Comparison of ENCODE assay signal across 1 cellular context in the genomic region with DNA sequence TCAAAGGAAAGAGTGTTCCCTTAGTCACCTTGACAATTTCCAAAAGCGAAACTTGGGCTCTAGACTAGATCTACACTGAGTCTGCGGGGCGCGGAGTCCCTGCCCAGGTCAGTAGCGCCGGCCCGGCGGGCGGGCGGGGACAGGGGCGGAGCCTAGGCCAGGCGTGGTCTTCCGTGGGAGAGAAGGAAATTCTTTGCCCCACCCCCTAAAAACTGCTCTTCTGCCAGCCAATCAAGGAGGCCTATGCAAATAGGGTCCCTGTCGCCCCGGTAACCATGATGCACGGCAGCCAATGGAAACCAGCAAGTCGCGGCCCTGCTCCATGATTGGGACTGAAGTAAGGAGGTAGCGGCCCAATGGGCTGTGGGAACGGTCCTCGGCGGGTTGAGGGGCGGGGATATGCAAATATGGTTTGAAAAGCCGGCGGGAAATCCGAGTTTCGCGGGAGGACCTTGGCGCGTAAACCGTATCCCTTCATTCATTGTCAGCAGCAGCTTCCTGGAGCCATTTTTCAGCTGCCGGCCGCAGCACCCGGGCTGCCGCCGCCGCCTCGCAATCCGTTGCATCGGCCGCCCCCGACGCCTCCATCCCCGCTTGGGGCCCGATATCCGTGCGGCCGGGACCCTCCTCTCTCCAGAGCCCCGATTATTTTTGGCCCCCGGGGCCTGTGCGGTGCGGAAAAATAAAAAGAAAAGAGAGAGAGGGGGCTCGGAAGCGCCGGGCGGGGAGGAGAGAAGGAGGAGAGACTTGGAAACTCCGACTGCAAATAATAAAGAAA.
TF ChIP-seq lines count a peak whose summit lies in the region.

A gene (plus strand): TSS at position 477 of the 778 bp plus-strand sequence. CDS start 354 bp downstream, outside the sequence.

TF ChIP-seq in HepG2, 621 proteins besides CTCF, POLR2A, EP300 and RAD21 (continued from another document and continues in another):
- TF ChIP-seq, protein P1, sequence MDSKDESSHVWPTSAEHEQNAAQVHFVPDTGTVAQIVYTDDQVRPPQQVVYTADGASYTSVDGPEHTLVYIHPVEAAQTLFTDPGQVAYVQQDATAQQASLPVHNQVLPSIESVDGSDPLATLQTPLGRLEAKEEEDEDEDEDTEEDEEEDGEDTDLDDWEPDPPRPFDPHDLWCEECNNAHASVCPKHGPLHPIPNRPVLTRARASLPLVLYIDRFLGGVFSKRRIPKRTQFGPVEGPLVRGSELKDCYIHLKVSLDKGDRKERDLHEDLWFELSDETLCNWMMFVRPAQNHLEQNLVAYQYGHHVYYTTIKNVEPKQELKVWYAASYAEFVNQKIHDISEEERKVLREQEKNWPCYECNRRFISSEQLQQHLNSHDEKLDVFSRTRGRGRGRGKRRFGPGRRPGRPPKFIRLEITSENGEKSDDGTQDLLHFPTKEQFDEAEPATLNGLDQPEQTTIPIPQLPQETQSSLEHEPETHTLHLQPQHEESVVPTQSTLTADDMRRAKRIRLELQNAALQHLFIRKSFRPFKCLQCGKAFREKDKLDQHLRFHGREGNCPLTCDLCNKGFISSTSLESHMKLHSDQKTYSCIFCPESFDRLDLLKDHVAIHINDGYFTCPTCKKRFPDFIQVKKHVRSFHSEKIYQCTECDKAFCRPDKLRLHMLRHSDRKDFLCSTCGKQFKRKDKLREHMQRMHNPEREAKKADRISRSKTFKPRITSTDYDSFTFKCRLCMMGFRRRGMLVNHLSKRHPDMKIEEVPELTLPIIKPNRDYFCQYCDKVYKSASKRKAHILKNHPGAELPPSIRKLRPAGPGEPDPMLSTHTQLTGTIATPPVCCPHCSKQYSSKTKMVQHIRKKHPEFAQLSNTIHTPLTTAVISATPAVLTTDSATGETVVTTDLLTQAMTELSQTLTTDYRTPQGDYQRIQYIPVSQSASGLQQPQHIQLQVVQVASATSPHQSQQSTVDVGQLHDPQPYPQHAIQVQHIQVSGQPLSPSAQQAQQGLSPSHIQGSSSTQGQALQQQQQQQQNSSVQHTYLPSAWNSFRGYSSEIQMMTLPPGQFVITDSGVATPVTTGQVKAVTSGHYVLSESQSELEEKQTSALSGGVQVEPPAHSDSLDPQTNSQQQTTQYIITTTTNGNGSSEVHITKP (CRISPR knock-in tag; IDR thresholded peaks at IDR 0.05; ENCODE audit: low read depth) = 0 out of 2 replicates have a peak, but pooled peaks have one; percentile 7
- TF ChIP-seq ZNF761 (CRISPR knock-in tag; conservative IDR thresholded peaks at IDR 0.05) (no peak; the same call in 1 of the 2 replicates), ZZZ3 (CRISPR knock-in tag; IDR thresholded peaks at IDR 0.05; ENCODE audit: borderline replicate concordance) (peak; percentile 99; the same call in 1 of the 2 replicates), ZNF235 (CRISPR knock-in tag; IDR thresholded peaks at IDR 0.05; ENCODE audit: borderline replicate concordance) (no peak; the same call in 1 of the 2 replicates), ZNF264 (CRISPR knock-in tag; IDR thresholded peaks at IDR 0.05) (peak; percentile 74), NR2F2 (IDR thresholded peaks at IDR 0.05; ENCODE audit: borderline replicate concordance, low read depth) (peak; percentile 26; the same call in 1 of the 2 replicates), ZNF33B (CRISPR knock-in tag; IDR thresholded peaks at IDR 0.05) (no peak), ZNF121 (CRISPR knock-in tag; IDR thresholded peaks at IDR 0.05) (peak; percentile 26; the same call in 1 of the 2 replicates), DNMT3B (CRISPR knock-in tag; conservative IDR thresholded peaks at IDR 0.05) (peak; percentile 14; the same call in 1 of the 2 replicates), ZFP82 (CRISPR knock-in tag; IDR thresholded peaks at IDR 0.05; ENCODE audit: borderline replicate concordance) (peak; percentile 26; the same call in 1 of the 2 replicates), ZMAT3 (CRISPR knock-in tag; conservative IDR thresholded peaks at IDR 0.05) (peak; percentile 98), ETV6 (CRISPR knock-in tag; conservative IDR thresholded peaks at IDR 0.05) (peak; percentile 88; the same call in 1 of the 2 replicates), MAFK (conservative IDR thresholded peaks at IDR 0.05 in 1 of 2, IDR thresholded peaks at IDR 0.05 in 1 of 2; ENCODE audit: low read length in 2 of 2) (0 out of 4 replicates have a peak, but pooled peaks of 1 of the 2 experiments have one; percentile 1), ZNF333 (CRISPR knock-in tag; IDR thresholded peaks at IDR 0.05; ENCODE audit: borderline replicate concordance) (no peak), SIN3B (IDR thresholded peaks at IDR 0.05; ENCODE audit: low read length) (peak; percentile 99), FOXA3 (CRISPR knock-in tag; IDR thresholded peaks at IDR 0.05) (0 out of 2 replicates have a peak, but pooled peaks have one; percentile 14), AHR (CRISPR knock-in tag; IDR thresholded peaks at IDR 0.05) (peak; percentile 47), HNRNPUL1 (IDR thresholded peaks at IDR 0.05; ENCODE audit: low read depth, low read length) (no peak), ZBTB8A (CRISPR knock-in tag; IDR thresholded peaks at IDR 0.05; ENCODE audit: borderline replicate concordance, low read depth) (no peak), REL (CRISPR knock-in tag; conservative IDR thresholded peaks at IDR 0.05) (peak; percentile 85), SMC3 (IDR thresholded peaks at IDR 0.05; ENCODE audit: low read length) (no peak), ZNF556 (CRISPR knock-in tag; IDR thresholded peaks at IDR 0.05; ENCODE audit: borderline replicate concordance) (no peak; the same call in 1 of the 2 replicates), SNAI1 (CRISPR knock-in tag; IDR thresholded peaks at IDR 0.05; ENCODE audit: borderline replicate concordance) (peak; percentile 87; the same call in 1 of the 2 replicates), RBFOX2 (IDR thresholded peaks at IDR 0.05; ENCODE audit: low read depth, low read length) (peak; percentile 91), RCOR2 (CRISPR knock-in tag; IDR thresholded peaks at IDR 0.05) (0 out of 2 replicates have a peak, but pooled peaks have one; percentile 36), SALL2 (CRISPR knock-in tag; IDR thresholded peaks at IDR 0.05) (peak; percentile 93), MEF2D (CRISPR knock-in tag; IDR thresholded peaks at IDR 0.05) (no peak; the same call in 1 of the 2 replicates), U2AF1 (optimal IDR thresholded peaks at IDR 0.05; ENCODE audit: low read depth, low read length) (no peak)
- TF ChIP-seq, protein P2, sequence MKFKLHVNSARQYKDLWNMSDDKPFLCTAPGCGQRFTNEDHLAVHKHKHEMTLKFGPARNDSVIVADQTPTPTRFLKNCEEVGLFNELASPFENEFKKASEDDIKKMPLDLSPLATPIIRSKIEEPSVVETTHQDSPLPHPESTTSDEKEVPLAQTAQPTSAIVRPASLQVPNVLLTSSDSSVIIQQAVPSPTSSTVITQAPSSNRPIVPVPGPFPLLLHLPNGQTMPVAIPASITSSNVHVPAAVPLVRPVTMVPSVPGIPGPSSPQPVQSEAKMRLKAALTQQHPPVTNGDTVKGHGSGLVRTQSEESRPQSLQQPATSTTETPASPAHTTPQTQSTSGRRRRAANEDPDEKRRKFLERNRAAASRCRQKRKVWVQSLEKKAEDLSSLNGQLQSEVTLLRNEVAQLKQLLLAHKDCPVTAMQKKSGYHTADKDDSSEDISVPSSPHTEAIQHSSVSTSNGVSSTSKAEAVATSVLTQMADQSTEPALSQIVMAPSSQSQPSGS (CRISPR knock-in tag; IDR thresholded peaks at IDR 0.05) = peak; percentile 46
- TF ChIP-seq, protein P3, sequence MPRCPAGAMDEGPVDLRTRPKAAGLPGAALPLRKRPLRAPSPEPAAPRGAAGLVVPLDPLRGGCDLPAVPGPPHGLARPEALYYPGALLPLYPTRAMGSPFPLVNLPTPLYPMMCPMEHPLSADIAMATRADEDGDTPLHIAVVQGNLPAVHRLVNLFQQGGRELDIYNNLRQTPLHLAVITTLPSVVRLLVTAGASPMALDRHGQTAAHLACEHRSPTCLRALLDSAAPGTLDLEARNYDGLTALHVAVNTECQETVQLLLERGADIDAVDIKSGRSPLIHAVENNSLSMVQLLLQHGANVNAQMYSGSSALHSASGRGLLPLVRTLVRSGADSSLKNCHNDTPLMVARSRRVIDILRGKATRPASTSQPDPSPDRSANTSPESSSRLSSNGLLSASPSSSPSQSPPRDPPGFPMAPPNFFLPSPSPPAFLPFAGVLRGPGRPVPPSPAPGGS (CRISPR knock-in tag; IDR thresholded peaks at IDR 0.05) = peak; percentile 33; the same call in 1 of the 2 replicates
- TF ChIP-seq, protein P4, sequence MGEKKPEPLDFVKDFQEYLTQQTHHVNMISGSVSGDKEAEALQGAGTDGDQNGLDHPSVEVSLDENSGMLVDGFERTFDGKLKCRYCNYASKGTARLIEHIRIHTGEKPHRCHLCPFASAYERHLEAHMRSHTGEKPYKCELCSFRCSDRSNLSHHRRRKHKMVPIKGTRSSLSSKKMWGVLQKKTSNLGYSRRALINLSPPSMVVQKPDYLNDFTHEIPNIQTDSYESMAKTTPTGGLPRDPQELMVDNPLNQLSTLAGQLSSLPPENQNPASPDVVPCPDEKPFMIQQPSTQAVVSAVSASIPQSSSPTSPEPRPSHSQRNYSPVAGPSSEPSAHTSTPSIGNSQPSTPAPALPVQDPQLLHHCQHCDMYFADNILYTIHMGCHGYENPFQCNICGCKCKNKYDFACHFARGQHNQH (CRISPR knock-in tag; IDR thresholded peaks at IDR 0.05) = peak; percentile 52
- TF ChIP-seq, protein P5, sequence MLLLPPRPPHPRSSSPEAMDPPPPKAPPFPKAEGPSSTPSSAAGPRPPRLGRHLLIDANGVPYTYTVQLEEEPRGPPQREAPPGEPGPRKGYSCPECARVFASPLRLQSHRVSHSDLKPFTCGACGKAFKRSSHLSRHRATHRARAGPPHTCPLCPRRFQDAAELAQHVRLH (CRISPR knock-in tag; IDR thresholded peaks at IDR 0.05; ENCODE audit: borderline replicate concordance, low read depth) = peak; percentile 82; the same call in 1 of the 2 replicates
- TF ChIP-seq, protein P6, sequence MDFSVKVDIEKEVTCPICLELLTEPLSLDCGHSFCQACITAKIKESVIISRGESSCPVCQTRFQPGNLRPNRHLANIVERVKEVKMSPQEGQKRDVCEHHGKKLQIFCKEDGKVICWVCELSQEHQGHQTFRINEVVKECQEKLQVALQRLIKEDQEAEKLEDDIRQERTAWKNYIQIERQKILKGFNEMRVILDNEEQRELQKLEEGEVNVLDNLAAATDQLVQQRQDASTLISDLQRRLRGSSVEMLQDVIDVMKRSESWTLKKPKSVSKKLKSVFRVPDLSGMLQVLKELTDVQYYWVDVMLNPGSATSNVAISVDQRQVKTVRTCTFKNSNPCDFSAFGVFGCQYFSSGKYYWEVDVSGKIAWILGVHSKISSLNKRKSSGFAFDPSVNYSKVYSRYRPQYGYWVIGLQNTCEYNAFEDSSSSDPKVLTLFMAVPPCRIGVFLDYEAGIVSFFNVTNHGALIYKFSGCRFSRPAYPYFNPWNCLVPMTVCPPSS (IDR thresholded peaks at IDR 0.05) = no peak
- TF ChIP-seq, protein P7, sequence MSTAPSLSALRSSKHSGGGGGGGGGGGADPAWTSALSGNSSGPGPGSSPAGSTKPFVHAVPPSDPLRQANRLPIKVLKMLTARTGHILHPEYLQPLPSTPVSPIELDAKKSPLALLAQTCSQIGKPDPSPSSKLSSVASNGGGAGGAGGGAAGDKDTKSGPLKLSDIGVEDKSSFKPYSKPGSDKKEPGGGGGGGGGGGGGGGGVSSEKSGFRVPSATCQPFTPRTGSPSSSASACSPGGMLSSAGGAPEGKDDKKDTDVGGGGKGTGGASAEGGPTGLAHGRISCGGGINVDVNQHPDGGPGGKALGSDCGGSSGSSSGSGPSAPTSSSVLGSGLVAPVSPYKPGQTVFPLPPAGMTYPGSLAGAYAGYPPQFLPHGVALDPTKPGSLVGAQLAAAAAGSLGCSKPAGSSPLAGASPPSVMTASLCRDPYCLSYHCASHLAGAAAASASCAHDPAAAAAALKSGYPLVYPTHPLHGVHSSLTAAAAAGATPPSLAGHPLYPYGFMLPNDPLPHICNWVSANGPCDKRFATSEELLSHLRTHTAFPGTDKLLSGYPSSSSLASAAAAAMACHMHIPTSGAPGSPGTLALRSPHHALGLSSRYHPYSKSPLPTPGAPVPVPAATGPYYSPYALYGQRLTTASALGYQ (CRISPR knock-in tag; IDR thresholded peaks at IDR 0.05) = peak; percentile 87
- TF ChIP-seq, protein P8, sequence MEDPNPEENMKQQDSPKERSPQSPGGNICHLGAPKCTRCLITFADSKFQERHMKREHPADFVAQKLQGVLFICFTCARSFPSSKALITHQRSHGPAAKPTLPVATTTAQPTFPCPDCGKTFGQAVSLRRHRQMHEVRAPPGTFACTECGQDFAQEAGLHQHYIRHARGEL (CRISPR knock-in tag; IDR thresholded peaks at IDR 0.05) = peak; percentile 53; the same call in 1 of the 2 replicates
- TF ChIP-seq, protein P9, sequence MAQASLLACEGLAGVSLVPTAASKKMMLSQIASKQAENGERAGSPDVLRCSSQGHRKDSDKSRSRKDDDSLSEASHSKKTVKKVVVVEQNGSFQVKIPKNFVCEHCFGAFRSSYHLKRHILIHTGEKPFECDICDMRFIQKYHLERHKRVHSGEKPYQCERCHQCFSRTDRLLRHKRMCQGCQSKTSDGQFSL (CRISPR knock-in tag; IDR thresholded peaks at IDR 0.05) = 0 out of 2 replicates have a peak, but pooled peaks have one; percentile 50
